In genomic region chr18:10074122-10074521, GRCh38 we compare ENCODE assay signal across 15 cellular contexts.
"Had no signal": no experiment of that assay in that cellular context is flagged by ENCODE, and none has a peak within 500 bp of the region (broad histone marks: within the 10 kb centered on the region; RNA-seq: fewer than 3 reads in every experiment).

No MANE protein-coding gene starts in this region.

- H3K4me3 ChIP-seq: pancreas, stomach, testis had no signal

- FAIRE-seq: islet of Langerhans, pancreas had no signal

- H3K27ac ChIP-seq: brain microvascular endothelial cell, pancreas, stomach, testis had no signal

- H3K9me3 ChIP-seq: pancreas, stomach, testis had no signal

- DNase-seq: activated CD4-positive, alpha-beta memory T cell treated with anti-CD3 and anti-CD28 coated beads, Interleukin-2, amount 10 ng/mL, durations not matched to agents 7 days and 5 days; activated effector memory CD4-positive, alpha-beta T cell treated with Interleukin-2 at 50 U/mL for 16 hours; activated T-cell treated with anti-CD3 and anti-CD28 coated beads, Interleukin-2, amount 50 U/mL, for 24 hours; amniotic stem cell; brain microvascular endothelial cell; effector memory CD4-positive, alpha-beta T cell; naive B cell; pancreas; stimulated activated CD4-positive, alpha-beta T cell treated with anti-CD3 and anti-CD28 coated beads, Interleukin-12 subunit alpha, Interleukin-12 subunit beta, amount 100 ng/mL, for 4 hours; stimulated activated CD4-positive, alpha-beta T cell treated with anti-CD3 and anti-CD28 coated beads, Interleukin-2, amount 100 ng/mL, for 24 hours; stomach; testis had no signal

- H3K27me3 ChIP-seq: brain microvascular endothelial cell, pancreas, stomach, testis had no signal

- H3K36me3 ChIP-seq: brain microvascular endothelial cell, pancreas, stomach had no signal

- H3K4me1 ChIP-seq: testis had no signal

- ATAC-seq: activated CD4-positive, CD25-positive, alpha-beta regulatory T cell treated with anti-CD3 and anti-CD28 coated beads, Interleukin-2, amount 50 U/mL, for 24 hours; left lobe of liver; pancreas had no signal
